In genomic region chr19:39104104-39104708, GRCh38 we compare ENCODE assay signal across 23 cellular contexts. TPM values are rescaled to one million over a fixed set of nuclear protein-coding genes. Genes with fewer than 3 reads are reported as not detected.
"Had no signal": no experiment of that assay in that cellular context is flagged by ENCODE, and none has a peak within 500 bp of the region (broad histone marks: within the 10 kb centered on the region; RNA-seq: fewer than 3 reads in every experiment).

No MANE protein-coding gene starts in this region.

- ATAC-seq: body of pancreas; esophagus mucosa; gastroesophageal sphincter; heart right ventricle; naive thymus-derived CD8-positive, alpha-beta T cell; sciatic nerve; stimulated activated effector memory CD8-positive, alpha-beta T cell treated with anti-CD3 and anti-CD28 coated beads, Interleukin-12 subunit alpha, Interleukin-12 subunit beta, amount 100 ng/mL, for 72 hours had no signal

- H3K4me3 ChIP-seq: body of pancreas, gastroesophageal sphincter, heart right ventricle, ovary, smooth muscle cell, stomach, thyroid gland had no signal

- H3K36me3 ChIP-seq: gastroesophageal sphincter, heart right ventricle, ovary, stomach, thyroid gland had no signal

- H3K27ac ChIP-seq: body of pancreas, gastroesophageal sphincter, heart right ventricle, ovary, stomach, thyroid gland had no signal

- H3K9me3 ChIP-seq: body of pancreas, gastroesophageal sphincter, heart right ventricle, ovary, stomach, thyroid gland had no signal

- H3K4me1 ChIP-seq: body of pancreas, gastroesophageal sphincter, heart right ventricle, stomach, thyroid gland had no signal

- H3K27me3 ChIP-seq: body of pancreas, ovary, thyroid gland had no signal

- DNase-seq: activated CD4-positive, alpha-beta memory T cell treated with anti-CD3 and anti-CD28 coated beads for 36 hours; activated naive CD4-positive, alpha-beta T cell treated with Interleukin-2 at 50 U/mL for 16 hours; activated naive CD8-positive, alpha-beta T cell treated with anti-CD3 and anti-CD28 coated beads, Interleukin-2, amount 10 ng/mL, durations not matched to agents 7 days and 5 days; activated T-cell treated with anti-CD3 and anti-CD28 coated beads, Interleukin-2, amount 50 U/mL, for 1 hour; body of pancreas; cortex of kidney; effector CD4-positive, alpha-beta T cell; heart right ventricle; kidney glomerular epithelial cell; mesenchymal stem cell; naive thymus-derived CD8-positive, alpha-beta T cell; ovary; stimulated activated CD4-positive, alpha-beta T cell treated with anti-CD3 and anti-CD28 coated beads, Interleukin-4, amount 100 ng/mL, for 24 hours; stomach; thyroid gland had no signal

RNA-seq across cellular contexts. Expression of gene ACP7, which starts 20.0 kb away (rescaled TPM):
- total RNA-seq: activated naive CD8-positive, alpha-beta T cell treated with anti-CD3 and anti-CD28 coated beads, Interleukin-2, amount 10 ng/mL, durations not matched to agents 7 days and 5 days; activated T-helper 2 cell treated with anti-CD3 and anti-CD28 coated beads, Interferon-gamma antibody, Interleukin-2, Interleukin-4, amounts not matched to agents 10 μg/mL and 5 μg/mL and 100 μg/mL, durations not matched to agents 14 hours and 24 hours and 36 hours; body of pancreas; cardiac septum; heart right ventricle; naive thymus-derived CD8-positive, alpha-beta T cell; ovary; stomach; T-helper 2 cell treated with Interferon-gamma antibody and Interleukin-4, amounts not matched to agents 100 ng/mL and 5 ng/mL, for 36 hours had no signal
